Comparison of ENCODE assay signal across 12 cellular contexts in the genomic region with DNA sequence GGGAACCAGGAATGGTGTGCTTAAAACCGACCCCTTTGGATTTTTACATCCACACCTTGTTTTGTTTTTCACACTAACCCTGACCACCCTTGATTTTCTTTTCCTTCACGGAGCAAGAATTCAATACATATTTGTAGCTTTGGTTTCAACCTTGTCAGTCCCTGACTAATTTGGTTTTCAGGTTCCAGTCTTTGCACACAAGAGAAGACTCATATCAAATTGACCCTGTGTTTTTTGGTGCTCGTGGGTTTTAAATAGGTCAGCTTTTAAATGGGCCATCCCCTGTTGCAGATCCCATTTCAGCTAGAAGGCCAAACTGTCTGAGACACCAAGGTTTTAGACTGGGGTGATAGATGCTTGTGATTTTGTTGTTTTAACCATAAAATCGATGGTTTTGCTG. TPM values are rescaled to one million over a fixed set of nuclear protein-coding genes. Genes with fewer than 3 reads are reported as not detected.
DNase-seq lines count a peak whose midpoint lies in the region; ATAC-seq and TF ChIP-seq lines count a peak whose summit lies in the region.
"Had no signal": no experiment of that assay in that cellular context is flagged by ENCODE, and none has a peak within 500 bp of the region (broad histone marks: within the 10 kb centered on the region; RNA-seq: fewer than 3 reads in every experiment).

No MANE protein-coding gene starts in this region.

- H3K27me3 ChIP-seq in adrenal gland (no peaks in the 10 kb centered on the region), right lobe of liver (no peaks in the 10 kb centered on the region)

- H3K27ac Mint-ChIP-seq in T-helper 1 cell treated with Interleukin-12 subunit alpha and Interleukin-12 subunit beta and Interleukin-4 antibody, amounts not matched to agents 30 μg/mL and 1 μg/mL, for 36 hours = peak overlapping the region; percentile 86
- no peak overlapping the region for H3K27ac Mint-ChIP-seq in stimulated activated naive CD8-positive, alpha-beta T cell treated with anti-CD3 and anti-CD28 coated beads, Interleukin-15, amount 100 ng/mL, for 72 hours

- ATAC-seq in right lobe of liver (no peak), HG02798 (IDR thresholded peaks at IDR 0.05; ENCODE audit: poor library complexity, unreplicated experiment) (no peak)
- no peak for ATAC-seq in stimulated activated naive CD8-positive, alpha-beta T cell treated with anti-CD3 and anti-CD28 coated beads, Interleukin-15, amount 100 ng/mL, for 72 hours
- ATAC-seq: mucosa of descending colon had no signal

- peak overlapping the region; percentile 80 for H3K4me3 Mint-ChIP-seq in T-helper 1 cell treated with Interleukin-12 subunit alpha and Interleukin-12 subunit beta and Interleukin-4 antibody, amounts not matched to agents 30 μg/mL and 1 μg/mL, for 36 hours
- H3K4me3 Mint-ChIP-seq in stimulated activated naive CD8-positive, alpha-beta T cell treated with anti-CD3 and anti-CD28 coated beads, Interleukin-15, amount 100 ng/mL, for 72 hours = peak overlapping the region; percentile 30 to 74

- WGBS in adrenal gland, 4 donors = 51 to 58% (median 56%) methylated on average over 4 of the region's 4 CpGs
- 45% methylated on average over 4 of the region's 4 CpGs for WGBS in right lobe of liver (ENCODE audit: insufficient coverage, low coverage, low lambda C conversion rate, missing lambda C conversion rate)

- TF ChIP-seq CTCF in adrenal gland (IDR thresholded peaks at IDR 0.05) (no peak), right lobe of liver (IDR thresholded peaks at IDR 0.05) (no peak)

- peak overlapping the region in 3 of 5 donors; percentile 26 to 82 (median 70) for H3K27ac ChIP-seq in adrenal gland
- H3K27ac ChIP-seq in right lobe of liver = peak overlapping the region; percentile 7 to 54 (median 53)
- H3K27ac ChIP-seq: 22Rv1 had no signal

- intact Hi-C loops in adrenal gland (cut with DNase I) = no loop called here
- intact Hi-C loops in right lobe of liver (cut with DNase I) = no loop called here

- no peak for TF ChIP-seq POLR2A in adrenal gland (IDR thresholded peaks at IDR 0.05)
- TF ChIP-seq POLR2A in right lobe of liver (IDR thresholded peaks at IDR 0.05) = no peak
- no peak for TF ChIP-seq POLR2A in erythroblast (IDR thresholded peaks at IDR 0.05; ENCODE audit: low read length)

- no peaks in the 10 kb centered on the region for H3K9me3 Mint-ChIP-seq in T-helper 1 cell treated with Interleukin-12 subunit alpha and Interleukin-12 subunit beta and Interleukin-4 antibody, amounts not matched to agents 30 μg/mL and 1 μg/mL, for 36 hours
- H3K9me3 Mint-ChIP-seq in stimulated activated naive CD8-positive, alpha-beta T cell treated with anti-CD3 and anti-CD28 coated beads, Interleukin-15, amount 100 ng/mL, for 72 hours = no peaks in the 10 kb centered on the region

- H3K4me3 ChIP-seq in adrenal gland (no peak overlapping the region), right lobe of liver (no peak overlapping the region)
- H3K4me3 ChIP-seq: mucosa of descending colon had no signal

- H3K36me3 ChIP-seq in adrenal gland (replicated peaks in 1 of 2) = no peaks in the 10 kb centered on the region
- no peaks in the 10 kb centered on the region for H3K36me3 ChIP-seq in right lobe of liver

- H3K36me3 Mint-ChIP-seq in T-helper 1 cell treated with Interleukin-12 subunit alpha and Interleukin-12 subunit beta and Interleukin-4 antibody, amounts not matched to agents 30 μg/mL and 1 μg/mL, for 36 hours (ENCODE audit: low read depth) = peaks cover 39% of the 10 kb centered on the region

- H3K4me1 Mint-ChIP-seq in T-helper 1 cell treated with Interleukin-12 subunit alpha and Interleukin-12 subunit beta and Interleukin-4 antibody, amounts not matched to agents 30 μg/mL and 1 μg/mL, for 36 hours (ENCODE audit: low read depth) = peaks cover 88% of the 10 kb centered on the region
- peaks cover 100% of the 10 kb centered on the region for H3K4me1 Mint-ChIP-seq in stimulated activated naive CD8-positive, alpha-beta T cell treated with anti-CD3 and anti-CD28 coated beads, Interleukin-15, amount 100 ng/mL, for 72 hours

- H3K4me1 ChIP-seq in adrenal gland (replicated peaks in 1 of 2) (peaks cover 23 to 78% of the 10 kb centered on the region in 2 donors), right lobe of liver (peaks cover 0 to 60% (median 27%) of the 10 kb centered on the region in 4 donors)

- H3K27me3 Mint-ChIP-seq in T-helper 1 cell treated with Interleukin-12 subunit alpha and Interleukin-12 subunit beta and Interleukin-4 antibody, amounts not matched to agents 30 μg/mL and 1 μg/mL, for 36 hours (ENCODE audit: low read depth) = no peaks in the 10 kb centered on the region
- H3K27me3 Mint-ChIP-seq in stimulated activated naive CD8-positive, alpha-beta T cell treated with anti-CD3 and anti-CD28 coated beads, Interleukin-15, amount 100 ng/mL, for 72 hours = no peaks in the 10 kb centered on the region

- H3K9me3 ChIP-seq in adrenal gland (replicated peaks in 1 of 3) = no peaks in the 10 kb centered on the region
- H3K9me3 ChIP-seq in right lobe of liver = no peaks in the 10 kb centered on the region
- H3K9me3 ChIP-seq: mucosa of descending colon had no signal

- DNase-seq in T-helper 1 cell (no peak), adrenal gland (no peak), right lobe of liver (no peak), erythroblast (lab: John Stamatoyannopoulos, UW) (no peak)
- DNase-seq in stimulated activated naive CD8-positive, alpha-beta T cell treated with anti-CD3 and anti-CD28 coated beads, Interleukin-15, amount 100 ng/mL, for 72 hours = no peak
- no peak for DNase-seq in central memory CD4-positive, alpha-beta T cell
- DNase-seq: activated gamma-delta T cell treated with Interleukin-2 at 50 U/mL for 16 hours, GOT3, mucosa of descending colon had no signal

RNA-seq across cellular contexts. Expression of a gene that starts 26.4 kb away (rescaled TPM):
- total RNA-seq in adrenal gland = 10 to 100 TPM; 45.5 to 92.5 (median 76.8) TPM
- polyA plus RNA-seq in adrenal gland = 100 to 1,000 TPM in 1 of 3 donors, 10 to 100 TPM in 2; 44.5 to 170 (median 97.3) TPM
- total RNA-seq in right lobe of liver = 10 to 100 TPM; 39.9 to 66.6 (median 49.0) TPM
